14 cellular contexts compared by ENCODE assay signal in the genomic region with DNA sequence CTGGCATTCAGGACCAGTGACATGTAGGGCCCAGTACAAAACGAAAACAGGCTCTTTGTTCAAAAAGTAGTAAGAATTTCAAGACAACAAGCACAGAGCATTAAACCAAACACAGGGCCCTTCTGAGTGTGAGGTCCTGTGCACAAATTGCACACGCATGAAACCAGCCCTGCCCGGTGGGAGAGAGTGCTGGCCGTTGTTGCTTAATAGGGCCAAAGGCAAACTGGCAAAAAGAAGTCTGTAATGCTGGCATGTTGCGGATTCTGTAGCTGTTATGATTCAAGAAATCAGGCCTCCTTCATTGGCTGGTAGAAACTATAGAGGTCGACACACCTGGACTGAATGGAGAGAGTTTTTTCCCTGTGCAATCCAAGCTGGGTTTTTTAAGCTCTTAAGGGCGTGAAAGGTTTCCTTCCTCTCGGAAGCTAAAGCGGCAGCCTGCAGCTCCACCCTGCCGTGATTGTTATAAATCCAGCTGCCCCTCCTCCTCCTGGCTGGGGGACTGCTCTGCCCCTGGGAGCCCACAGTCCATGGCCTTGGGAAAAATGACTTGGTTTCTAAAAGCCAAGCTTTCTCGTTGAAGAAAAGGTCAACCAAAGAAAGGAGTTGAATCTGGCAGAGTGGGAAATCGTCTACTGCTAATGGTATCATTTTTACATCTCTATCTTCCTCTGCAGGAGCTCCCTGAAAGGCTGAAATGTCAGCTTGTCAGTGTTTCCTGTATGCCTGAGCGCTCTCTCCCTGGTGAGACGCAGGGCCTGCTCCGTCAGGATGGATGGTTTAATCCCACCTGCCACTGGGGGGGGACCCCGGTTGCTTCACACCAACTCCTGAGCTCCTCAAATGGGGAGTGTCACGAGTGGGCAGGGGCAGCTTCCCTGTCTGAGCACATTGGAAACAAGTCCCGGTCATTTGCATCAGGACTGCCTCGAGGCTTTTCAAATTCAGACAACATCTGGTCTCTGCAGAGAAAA.
DNase-seq lines count a peak whose midpoint lies in the region; ATAC-seq and TF ChIP-seq lines count a peak whose summit lies in the region.
"Had no signal": no experiment of that assay in that cellular context is flagged by ENCODE, and none has a peak within 500 bp of the region (broad histone marks: within the 10 kb centered on the region; RNA-seq: fewer than 3 reads in every experiment).

No MANE protein-coding gene starts in this region.

- DNase-seq in NCI-H1417 (lab: John Stamatoyannopoulos, UW) (peak in 2 of 3 experiments; percentile 83 to 89), NCI-H1417 treated with DMSO at 0.1 percent for 48 hours (lab: John Stamatoyannopoulos, UW) (no peak), NT2/D1 (ENCODE audit: low read depth, low spot score) (peak; percentile 13), hepatocyte (ENCODE audit: low spot score) (peak; percentile 49), prostate gland (ENCODE audit: low spot score) (peak; percentile 21), AG08396 (ENCODE audit: low spot score) (no peak), NCI-H345 treated with DMSO at 0.1 percent for 48 hours (lab: John Stamatoyannopoulos, UW; ENCODE audit: unreplicated experiment) (no peak)
- DNase-seq: activated naive CD4-positive, alpha-beta T cell treated with anti-CD3 and anti-CD28 coated beads for 36 hours; DMS 273 treated with DMSO at 0.1 percent for 48 hours; psoas muscle; T-helper 1 cell had no signal

- no peaks in the 10 kb centered on the region for H3K79me2 ChIP-seq in hepatocyte

- TF ChIP-seq CTCF in hepatocyte (IDR thresholded peaks at IDR 0.05; ENCODE audit: poor library complexity) (peak; percentile 19), prostate gland (IDR thresholded peaks at IDR 0.05) (peak in 1 of 4 experiments; percentile 38)

- no peak overlapping the region for H3K4me2 ChIP-seq in hepatocyte

- TF ChIP-seq POLR2A in prostate gland (IDR thresholded peaks at IDR 0.05), result no peak

- H3K27me3 ChIP-seq in NT2/D1 (ENCODE audit: insufficient read depth, insufficient read length) (no peaks in the 10 kb centered on the region), hepatocyte (no peaks in the 10 kb centered on the region), prostate gland (replicated peaks; ENCODE audit: insufficient read depth) (no peaks in the 10 kb centered on the region)

- WGBS in hepatocyte (ENCODE audit: low lambda C conversion rate, missing lambda C conversion rate), result 48% methylated on average over 19 of the region's 19 CpGs
- 57% methylated on average over 19 of the region's 19 CpGs for WGBS in prostate gland

- intact Hi-C loops in prostate gland (cut with DNase I), result loop anchor here (5.0 kb wide), 1 partner anchor 83 kb away; no protein-coding TSS in a partner anchor

- ATAC-seq in GM18867 (IDR thresholded peaks at IDR 0.05; ENCODE audit: unreplicated experiment), result no peak
- ATAC-seq: psoas muscle had no signal

- H3K9me2 ChIP-seq in hepatocyte (replicated peaks; ENCODE audit: insufficient read depth), result no peaks in the 10 kb centered on the region

- H3K4me1 ChIP-seq in NT2/D1 (ENCODE audit: insufficient read depth, insufficient read length) (peaks cover 10% of the 10 kb centered on the region), hepatocyte (ENCODE audit: insufficient read depth) (peaks cover 7% of the 10 kb centered on the region), prostate gland (replicated peaks) (no peaks in the 10 kb centered on the region)

- no peaks in the 10 kb centered on the region for H3K36me3 ChIP-seq in NT2/D1 (ENCODE audit: insufficient read depth, insufficient read length, low read length)
- H3K36me3 ChIP-seq in hepatocyte (replicated peaks; ENCODE audit: insufficient read depth, low read depth), result no peaks in the 10 kb centered on the region
- no peaks in the 10 kb centered on the region for H3K36me3 ChIP-seq in prostate gland

- H2AFZ ChIP-seq in hepatocyte, result peak overlapping the region; percentile 5

- no peak overlapping the region for H3K27ac ChIP-seq in hepatocyte
- H3K27ac ChIP-seq in prostate gland, result no peak overlapping the region
- H3K27ac ChIP-seq: 22Rv1, coronary artery, psoas muscle had no signal

- H3K4me3 ChIP-seq in NT2/D1 (ENCODE audit: insufficient read length, low read depth), result no peak overlapping the region
- H3K4me3 ChIP-seq in hepatocyte, result no peak overlapping the region
- no peak overlapping the region for H3K4me3 ChIP-seq in prostate gland
- H3K4me3 ChIP-seq: coronary artery, psoas muscle had no signal

- H4K20me1 ChIP-seq in hepatocyte (ENCODE audit: insufficient read depth, poor library complexity, severe bottlenecking), result no peaks in the 10 kb centered on the region

- peak overlapping the region; percentile 44 for H3K9ac ChIP-seq in NT2/D1 (ENCODE audit: insufficient read length, low read depth)

- H3K9me3 ChIP-seq in NT2/D1 (ENCODE audit: insufficient read depth, low read length) (no peaks in the 10 kb centered on the region), hepatocyte (ENCODE audit: low read depth) (no peaks in the 10 kb centered on the region), prostate gland (no peaks in the 10 kb centered on the region)
- H3K9me3 ChIP-seq: psoas muscle had no signal

Comparison
In these comparisons a context has a peak if more than half of its experiments do, and no peak if none do; other contexts are left out.
1. DNase-seq: peak in NCI-H1417 (2 of 3), NT2/D1 (single experiment), hepatocyte (single experiment) and prostate gland (single experiment); none in NCI-H1417 treated with DMSO at 0.1 percent for 48 hours (single experiment), AG08396 (single experiment) and NCI-H345 treated with DMSO at 0.1 percent for 48 hours (single experiment).